In genomic region chr2:112181571-112182290, GRCh38 we compare ENCODE assay signal across 1 cellular context.
TF ChIP-seq lines count a peak whose summit lies in the region.

No MANE protein-coding gene starts in this region.

TF ChIP-seq in H1, 55 proteins besides CTCF, POLR2A, EP300 and RAD21 (continued from another document):
- TF ChIP-seq, protein P1, sequence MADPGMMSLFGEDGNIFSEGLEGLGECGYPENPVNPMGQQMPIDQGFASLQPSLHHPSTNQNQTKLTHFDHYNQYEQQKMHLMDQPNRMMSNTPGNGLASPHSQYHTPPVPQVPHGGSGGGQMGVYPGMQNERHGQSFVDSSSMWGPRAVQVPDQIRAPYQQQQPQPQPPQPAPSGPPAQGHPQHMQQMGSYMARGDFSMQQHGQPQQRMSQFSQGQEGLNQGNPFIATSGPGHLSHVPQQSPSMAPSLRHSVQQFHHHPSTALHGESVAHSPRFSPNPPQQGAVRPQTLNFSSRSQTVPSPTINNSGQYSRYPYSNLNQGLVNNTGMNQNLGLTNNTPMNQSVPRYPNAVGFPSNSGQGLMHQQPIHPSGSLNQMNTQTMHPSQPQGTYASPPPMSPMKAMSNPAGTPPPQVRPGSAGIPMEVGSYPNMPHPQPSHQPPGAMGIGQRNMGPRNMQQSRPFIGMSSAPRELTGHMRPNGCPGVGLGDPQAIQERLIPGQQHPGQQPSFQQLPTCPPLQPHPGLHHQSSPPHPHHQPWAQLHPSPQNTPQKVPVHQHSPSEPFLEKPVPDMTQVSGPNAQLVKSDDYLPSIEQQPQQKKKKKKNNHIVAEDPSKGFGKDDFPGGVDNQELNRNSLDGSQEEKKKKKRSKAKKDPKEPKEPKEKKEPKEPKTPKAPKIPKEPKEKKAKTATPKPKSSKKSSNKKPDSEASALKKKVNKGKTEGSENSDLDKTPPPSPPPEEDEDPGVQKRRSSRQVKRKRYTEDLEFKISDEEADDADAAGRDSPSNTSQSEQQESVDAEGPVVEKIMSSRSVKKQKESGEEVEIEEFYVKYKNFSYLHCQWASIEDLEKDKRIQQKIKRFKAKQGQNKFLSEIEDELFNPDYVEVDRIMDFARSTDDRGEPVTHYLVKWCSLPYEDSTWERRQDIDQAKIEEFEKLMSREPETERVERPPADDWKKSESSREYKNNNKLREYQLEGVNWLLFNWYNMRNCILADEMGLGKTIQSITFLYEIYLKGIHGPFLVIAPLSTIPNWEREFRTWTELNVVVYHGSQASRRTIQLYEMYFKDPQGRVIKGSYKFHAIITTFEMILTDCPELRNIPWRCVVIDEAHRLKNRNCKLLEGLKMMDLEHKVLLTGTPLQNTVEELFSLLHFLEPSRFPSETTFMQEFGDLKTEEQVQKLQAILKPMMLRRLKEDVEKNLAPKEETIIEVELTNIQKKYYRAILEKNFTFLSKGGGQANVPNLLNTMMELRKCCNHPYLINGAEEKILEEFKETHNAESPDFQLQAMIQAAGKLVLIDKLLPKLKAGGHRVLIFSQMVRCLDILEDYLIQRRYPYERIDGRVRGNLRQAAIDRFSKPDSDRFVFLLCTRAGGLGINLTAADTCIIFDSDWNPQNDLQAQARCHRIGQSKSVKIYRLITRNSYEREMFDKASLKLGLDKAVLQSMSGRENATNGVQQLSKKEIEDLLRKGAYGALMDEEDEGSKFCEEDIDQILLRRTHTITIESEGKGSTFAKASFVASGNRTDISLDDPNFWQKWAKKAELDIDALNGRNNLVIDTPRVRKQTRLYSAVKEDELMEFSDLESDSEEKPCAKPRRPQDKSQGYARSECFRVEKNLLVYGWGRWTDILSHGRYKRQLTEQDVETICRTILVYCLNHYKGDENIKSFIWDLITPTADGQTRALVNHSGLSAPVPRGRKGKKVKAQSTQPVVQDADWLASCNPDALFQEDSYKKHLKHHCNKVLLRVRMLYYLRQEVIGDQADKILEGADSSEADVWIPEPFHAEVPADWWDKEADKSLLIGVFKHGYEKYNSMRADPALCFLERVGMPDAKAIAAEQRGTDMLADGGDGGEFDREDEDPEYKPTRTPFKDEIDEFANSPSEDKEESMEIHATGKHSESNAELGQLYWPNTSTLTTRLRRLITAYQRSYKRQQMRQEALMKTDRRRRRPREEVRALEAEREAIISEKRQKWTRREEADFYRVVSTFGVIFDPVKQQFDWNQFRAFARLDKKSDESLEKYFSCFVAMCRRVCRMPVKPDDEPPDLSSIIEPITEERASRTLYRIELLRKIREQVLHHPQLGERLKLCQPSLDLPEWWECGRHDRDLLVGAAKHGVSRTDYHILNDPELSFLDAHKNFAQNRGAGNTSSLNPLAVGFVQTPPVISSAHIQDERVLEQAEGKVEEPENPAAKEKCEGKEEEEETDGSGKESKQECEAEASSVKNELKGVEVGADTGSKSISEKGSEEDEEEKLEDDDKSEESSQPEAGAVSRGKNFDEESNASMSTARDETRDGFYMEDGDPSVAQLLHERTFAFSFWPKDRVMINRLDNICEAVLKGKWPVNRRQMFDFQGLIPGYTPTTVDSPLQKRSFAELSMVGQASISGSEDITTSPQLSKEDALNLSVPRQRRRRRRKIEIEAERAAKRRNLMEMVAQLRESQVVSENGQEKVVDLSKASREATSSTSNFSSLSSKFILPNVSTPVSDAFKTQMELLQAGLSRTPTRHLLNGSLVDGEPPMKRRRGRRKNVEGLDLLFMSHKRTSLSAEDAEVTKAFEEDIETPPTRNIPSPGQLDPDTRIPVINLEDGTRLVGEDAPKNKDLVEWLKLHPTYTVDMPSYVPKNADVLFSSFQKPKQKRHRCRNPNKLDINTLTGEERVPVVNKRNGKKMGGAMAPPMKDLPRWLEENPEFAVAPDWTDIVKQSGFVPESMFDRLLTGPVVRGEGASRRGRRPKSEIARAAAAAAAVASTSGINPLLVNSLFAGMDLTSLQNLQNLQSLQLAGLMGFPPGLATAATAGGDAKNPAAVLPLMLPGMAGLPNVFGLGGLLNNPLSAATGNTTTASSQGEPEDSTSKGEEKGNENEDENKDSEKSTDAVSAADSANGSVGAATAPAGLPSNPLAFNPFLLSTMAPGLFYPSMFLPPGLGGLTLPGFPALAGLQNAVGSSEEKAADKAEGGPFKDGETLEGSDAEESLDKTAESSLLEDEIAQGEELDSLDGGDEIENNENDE (IDR thresholded peaks at IDR 0.05; ENCODE audit: insufficient replicate concordance, low read length): no peak
- no peak for TF ChIP-seq CBX8 (IDR thresholded peaks at IDR 0.05; ENCODE audit: borderline replicate concordance, low read depth, low read length)
- TF ChIP-seq FOSL1 (IDR thresholded peaks at IDR 0.05; ENCODE audit: insufficient read depth, low read depth, low read length): no peak
- 0 out of 2 replicates have a peak, but pooled peaks have one; percentile 28 for TF ChIP-seq PHF8 (conservative IDR thresholded peaks at IDR 0.05; ENCODE audit: low read depth, low read length)
- no peak for TF ChIP-seq SIN3A (conservative IDR thresholded peaks at IDR 0.05 in 1 of 2, IDR thresholded peaks at IDR 0.05 in 1 of 2; ENCODE audit: low read depth in 1 of 2, low read length in 2 of 2)
- TF ChIP-seq, protein P2, sequence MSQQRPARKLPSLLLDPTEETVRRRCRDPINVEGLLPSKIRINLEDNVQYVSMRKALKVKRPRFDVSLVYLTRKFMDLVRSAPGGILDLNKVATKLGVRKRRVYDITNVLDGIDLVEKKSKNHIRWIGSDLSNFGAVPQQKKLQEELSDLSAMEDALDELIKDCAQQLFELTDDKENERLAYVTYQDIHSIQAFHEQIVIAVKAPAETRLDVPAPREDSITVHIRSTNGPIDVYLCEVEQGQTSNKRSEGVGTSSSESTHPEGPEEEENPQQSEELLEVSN (IDR thresholded peaks at IDR 0.05): peak; percentile 95
- no peak for TF ChIP-seq POU5F1 (IDR thresholded peaks at IDR 0.05; ENCODE audit: low read depth, low read length)
- 0 out of 2 replicates have a peak, but pooled peaks have one; percentile 17 for TF ChIP-seq TEAD4 (IDR thresholded peaks at IDR 0.05; ENCODE audit: low read depth, low read length)
- TF ChIP-seq JUN (IDR thresholded peaks at IDR 0.05; ENCODE audit: low read depth, low read length): no peak
- no peak for TF ChIP-seq NRF1 (IDR thresholded peaks at IDR 0.05; ENCODE audit: low read depth, low read length)
- TF ChIP-seq TCF12 (IDR thresholded peaks at IDR 0.05; ENCODE audit: low read depth, low read length): 0 out of 2 replicates have a peak, but pooled peaks have one; percentile 64
- TF ChIP-seq HDAC2 (IDR thresholded peaks at IDR 0.05; ENCODE audit: borderline replicate concordance in 1 of 2, low read depth in 2 of 2, low read length in 2 of 2): no peak
- no peak for TF ChIP-seq RXRA (IDR thresholded peaks at IDR 0.05; ENCODE audit: insufficient read depth, low read depth, low read length)
- TF ChIP-seq EZH2 (IDR thresholded peaks at IDR 0.05; ENCODE audit: low read depth, low read length, severe bottlenecking): peak; percentile 46
- TF ChIP-seq, protein P3, sequence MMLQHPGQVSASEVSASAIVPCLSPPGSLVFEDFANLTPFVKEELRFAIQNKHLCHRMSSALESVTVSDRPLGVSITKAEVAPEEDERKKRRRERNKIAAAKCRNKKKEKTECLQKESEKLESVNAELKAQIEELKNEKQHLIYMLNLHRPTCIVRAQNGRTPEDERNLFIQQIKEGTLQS (IDR thresholded peaks at IDR 0.05; ENCODE audit: insufficient read depth, low read depth, low read length): no peak
- TF ChIP-seq SUZ12 (IDR thresholded peaks at IDR 0.05; ENCODE audit: low read length): peak; percentile 54; the same call in 1 of the 2 replicates
- no peak for TF ChIP-seq CREB1 (IDR thresholded peaks at IDR 0.05)
- TF ChIP-seq USF2 (IDR thresholded peaks at IDR 0.05; ENCODE audit: low read length): no peak
- TF ChIP-seq BCL11A (IDR thresholded peaks at IDR 0.05; ENCODE audit: low read depth in 2 of 2, low read length in 2 of 2): no peak
- no peak for TF ChIP-seq HDAC6 (IDR thresholded peaks at IDR 0.05; ENCODE audit: low read depth, low read length)
